ENCODE assay signal across 1 cellular context in the genomic region with DNA sequence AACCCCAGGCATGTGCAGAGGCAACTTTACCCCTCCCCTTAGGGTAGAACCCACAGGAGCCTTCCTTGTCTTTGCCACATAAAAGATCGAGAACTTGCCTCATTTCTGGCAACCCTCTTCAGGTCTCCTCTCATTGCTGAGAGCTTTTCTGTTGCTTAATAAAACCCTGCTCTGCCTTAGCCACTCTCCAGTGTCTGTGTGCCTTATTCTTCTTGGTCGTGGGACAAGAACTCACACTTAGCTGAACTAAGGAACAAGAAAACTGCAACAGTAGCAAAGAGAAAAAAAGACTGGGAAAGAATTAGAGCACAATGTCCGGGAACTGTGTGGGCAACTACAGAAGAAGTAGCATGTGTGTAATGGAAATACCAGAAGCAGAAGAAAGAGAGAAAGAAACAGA.
TF ChIP-seq lines count a peak whose summit lies in the region.

No MANE protein-coding gene starts in this region.

TF ChIP-seq in HepG2, 621 proteins besides CTCF, POLR2A, EP300 and RAD21:
- TF ChIP-seq, protein P1, sequence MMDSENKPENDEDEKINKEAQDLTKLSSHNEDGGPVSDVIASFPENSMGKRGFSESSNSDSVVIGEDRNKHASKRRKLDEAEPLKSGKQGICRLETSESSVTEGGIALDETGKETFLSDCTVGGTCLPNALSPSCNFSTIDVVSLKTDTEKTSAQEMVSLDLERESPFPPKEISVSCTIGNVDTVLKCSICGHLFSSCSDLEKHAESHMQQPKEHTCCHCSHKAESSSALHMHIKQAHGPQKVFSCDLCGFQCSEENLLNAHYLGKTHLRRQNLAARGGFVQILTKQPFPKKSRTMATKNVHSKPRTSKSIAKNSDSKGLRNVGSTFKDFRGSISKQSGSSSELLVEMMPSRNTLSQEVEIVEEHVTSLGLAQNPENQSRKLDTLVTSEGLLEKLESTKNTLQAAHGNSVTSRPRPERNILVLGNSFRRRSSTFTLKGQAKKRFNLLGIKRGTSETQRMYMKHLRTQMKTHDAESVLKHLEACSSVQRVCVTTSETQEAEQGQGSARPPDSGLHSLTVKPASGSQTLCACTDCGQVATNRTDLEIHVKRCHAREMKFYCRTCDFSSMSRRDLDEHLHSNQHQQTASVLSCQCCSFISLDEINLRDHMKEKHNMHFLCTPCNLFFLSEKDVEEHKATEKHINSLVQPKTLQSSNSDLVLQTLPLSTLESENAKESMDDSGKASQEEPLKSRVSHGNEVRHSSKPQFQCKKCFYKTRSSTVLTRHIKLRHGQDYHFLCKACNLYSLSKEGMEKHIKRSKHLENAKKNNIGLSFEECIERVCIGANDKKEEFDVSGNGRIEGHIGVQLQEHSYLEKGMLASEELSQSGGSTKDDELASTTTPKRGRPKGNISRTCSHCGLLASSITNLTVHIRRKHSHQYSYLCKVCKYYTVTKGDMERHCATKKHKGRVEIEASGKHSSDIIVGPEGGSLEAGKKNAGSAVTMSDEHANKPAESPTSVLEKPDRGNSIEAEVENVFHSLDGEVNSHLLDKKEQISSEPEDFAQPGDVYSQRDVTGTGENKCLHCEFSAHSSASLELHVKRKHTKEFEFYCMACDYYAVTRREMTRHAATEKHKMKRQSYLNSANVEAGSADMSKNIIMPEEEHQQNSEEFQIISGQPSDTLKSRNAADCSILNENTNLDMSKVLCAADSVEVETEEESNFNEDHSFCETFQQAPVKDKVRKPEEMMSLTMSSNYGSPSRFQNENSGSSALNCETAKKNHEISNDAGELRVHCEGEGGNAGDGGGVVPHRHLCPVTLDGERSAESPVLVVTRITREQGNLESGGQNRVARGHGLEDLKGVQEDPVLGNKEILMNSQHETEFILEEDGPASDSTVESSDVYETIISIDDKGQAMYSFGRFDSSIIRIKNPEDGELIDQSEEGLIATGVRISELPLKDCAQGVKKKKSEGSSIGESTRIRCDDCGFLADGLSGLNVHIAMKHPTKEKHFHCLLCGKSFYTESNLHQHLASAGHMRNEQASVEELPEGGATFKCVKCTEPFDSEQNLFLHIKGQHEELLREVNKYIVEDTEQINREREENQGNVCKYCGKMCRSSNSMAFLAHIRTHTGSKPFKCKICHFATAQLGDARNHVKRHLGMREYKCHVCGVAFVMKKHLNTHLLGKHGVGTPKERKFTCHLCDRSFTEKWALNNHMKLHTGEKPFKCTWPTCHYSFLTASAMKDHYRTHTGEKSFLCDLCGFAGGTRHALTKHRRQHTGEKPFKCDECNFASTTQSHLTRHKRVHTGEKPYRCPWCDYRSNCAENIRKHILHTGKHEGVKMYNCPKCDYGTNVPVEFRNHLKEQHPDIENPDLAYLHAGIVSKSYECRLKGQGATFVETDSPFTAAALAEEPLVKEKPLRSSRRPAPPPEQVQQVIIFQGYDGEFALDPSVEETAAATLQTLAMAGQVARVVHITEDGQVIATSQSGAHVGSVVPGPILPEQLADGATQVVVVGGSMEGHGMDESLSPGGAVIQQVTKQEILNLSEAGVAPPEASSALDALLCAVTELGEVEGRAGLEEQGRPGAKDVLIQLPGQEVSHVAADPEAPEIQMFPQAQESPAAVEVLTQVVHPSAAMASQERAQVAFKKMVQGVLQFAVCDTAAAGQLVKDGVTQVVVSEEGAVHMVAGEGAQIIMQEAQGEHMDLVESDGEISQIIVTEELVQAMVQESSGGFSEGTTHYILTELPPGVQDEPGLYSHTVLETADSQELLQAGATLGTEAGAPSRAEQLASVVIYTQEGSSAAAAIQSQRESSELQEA (CRISPR knock-in tag; IDR thresholded peaks at IDR 0.05; ENCODE audit: not compliant biosample characterization) = no peak
- TF ChIP-seq, protein P2, sequence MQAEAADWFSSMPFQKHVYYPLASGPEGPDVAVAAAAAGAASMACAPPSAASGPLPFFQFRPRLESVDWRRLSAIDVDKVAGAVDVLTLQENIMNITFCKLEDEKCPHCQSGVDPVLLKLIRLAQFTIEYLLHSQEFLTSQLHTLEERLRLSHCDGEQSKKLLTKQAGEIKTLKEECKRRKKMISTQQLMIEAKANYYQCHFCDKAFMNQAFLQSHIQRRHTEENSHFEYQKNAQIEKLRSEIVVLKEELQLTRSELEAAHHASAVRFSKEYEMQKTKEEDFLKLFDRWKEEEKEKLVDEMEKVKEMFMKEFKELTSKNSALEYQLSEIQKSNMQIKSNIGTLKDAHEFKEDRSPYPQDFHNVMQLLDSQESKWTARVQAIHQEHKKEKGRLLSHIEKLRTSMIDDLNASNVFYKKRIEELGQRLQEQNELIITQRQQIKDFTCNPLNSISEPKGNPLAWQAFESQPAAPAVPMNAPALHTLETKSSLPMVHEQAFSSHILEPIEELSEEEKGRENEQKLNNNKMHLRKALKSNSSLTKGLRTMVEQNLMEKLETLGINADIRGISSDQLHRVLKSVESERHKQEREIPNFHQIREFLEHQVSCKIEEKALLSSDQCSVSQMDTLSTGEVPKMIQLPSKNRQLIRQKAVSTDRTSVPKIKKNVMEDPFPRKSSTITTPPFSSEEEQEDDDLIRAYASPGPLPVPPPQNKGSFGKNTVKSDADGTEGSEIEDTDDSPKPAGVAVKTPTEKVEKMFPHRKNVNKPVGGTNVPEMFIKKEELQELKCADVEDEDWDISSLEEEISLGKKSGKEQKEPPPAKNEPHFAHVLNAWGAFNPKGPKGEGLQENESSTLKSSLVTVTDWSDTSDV (CRISPR knock-in tag; IDR thresholded peaks at IDR 0.05) = no peak
- TF ChIP-seq SKI (IDR thresholded peaks at IDR 0.05; ENCODE audit: partially characterized antibody) (no peak), RXRA (CRISPR knock-in tag; IDR thresholded peaks at IDR 0.05) (no peak), AKAP8 (CRISPR knock-in tag; IDR thresholded peaks at IDR 0.05) (no peak), XBP1 (CRISPR knock-in tag; IDR thresholded peaks at IDR 0.05) (no peak), BRCA1 (CRISPR knock-in tag; IDR thresholded peaks at IDR 0.05) (no peak)
- TF ChIP-seq, protein P3, sequence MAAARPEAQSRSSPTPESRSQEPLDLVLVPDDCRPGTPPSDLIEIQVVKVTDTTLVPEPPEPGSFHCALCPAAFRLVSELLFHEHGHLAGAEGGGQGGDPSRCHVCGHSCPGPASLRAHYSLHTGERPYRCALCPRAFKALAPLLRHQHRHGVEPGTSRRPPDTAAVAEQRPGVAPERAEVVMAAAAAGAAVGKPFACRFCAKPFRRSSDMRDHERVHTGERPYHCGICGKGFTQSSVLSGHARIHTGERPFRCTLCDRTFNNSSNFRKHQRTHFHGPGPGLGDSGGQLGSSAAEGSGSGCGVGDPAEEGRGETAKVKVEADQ (CRISPR knock-in tag; IDR thresholded peaks at IDR 0.05; ENCODE audit: borderline replicate concordance) = no peak
